17 cellular contexts compared by ENCODE assay signal in the genomic region with DNA sequence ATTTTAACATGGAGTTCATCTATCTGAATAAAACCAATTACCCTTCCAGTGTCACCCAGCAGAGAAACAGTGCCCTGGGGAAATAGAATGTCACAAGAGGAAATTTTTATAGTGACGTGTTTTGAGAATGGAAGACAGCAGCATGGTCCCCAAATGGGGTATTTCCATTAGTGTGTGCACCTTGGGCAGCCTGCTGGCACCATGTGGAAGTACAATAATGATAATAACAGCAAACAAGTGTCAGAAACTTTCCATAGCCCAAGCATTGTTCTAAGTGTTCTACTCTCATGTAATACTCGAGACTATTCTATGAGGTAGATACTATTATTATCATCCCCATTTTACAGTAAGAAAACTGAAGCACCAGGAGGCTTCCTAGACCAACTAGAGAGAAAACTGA. TPM values are rescaled to one million over a fixed set of nuclear protein-coding genes. Genes with fewer than 3 reads are reported as not detected.
DNase-seq lines count a peak whose midpoint lies in the region; ATAC-seq and TF ChIP-seq lines count a peak whose summit lies in the region.
"Had no signal": no experiment of that assay in that cellular context is flagged by ENCODE, and none has a peak within 500 bp of the region (broad histone marks: within the 10 kb centered on the region; RNA-seq: fewer than 3 reads in every experiment).

No MANE protein-coding gene starts in this region.

- H3K4me3 Mint-ChIP-seq in nephron, result peak overlapping the region in 1 of 3 experiments; percentile 79
- no peak overlapping the region for H3K4me3 Mint-ChIP-seq in stimulated activated effector memory CD8-positive, alpha-beta T cell treated with anti-CD3 and anti-CD28 coated beads, Interleukin-12 subunit alpha, Interleukin-12 subunit beta, amount 100 ng/mL, for 72 hours
- H3K4me3 Mint-ChIP-seq: effector memory CD8-positive, alpha-beta T cell had no signal

- H3K9me3 Mint-ChIP-seq in nephron, result no peaks in the 10 kb centered on the region
- H3K9me3 Mint-ChIP-seq in stimulated activated effector memory CD8-positive, alpha-beta T cell treated with anti-CD3 and anti-CD28 coated beads, Interleukin-12 subunit alpha, Interleukin-12 subunit beta, amount 100 ng/mL, for 72 hours, result peaks cover 4% of the 10 kb centered on the region

- POLR2A ChIA-PET in BJ (lab: Charles Lee), result no interaction called here

- no peaks in the 10 kb centered on the region; the same call in 1 of the 2 replicates for H3F3A ChIP-seq in GM23248 (ENCODE audit: insufficient read depth)

- H3K36me3 ChIP-seq in BJ (ENCODE audit: control insufficient read depth, insufficient read depth, low read length) (no peaks in the 10 kb centered on the region), GM23248 (ENCODE audit: low read depth) (no peaks in the 10 kb centered on the region), brain microvascular endothelial cell (replicated peaks) (no peaks in the 10 kb centered on the region)
- H3K36me3 ChIP-seq: breast epithelium, WERI-Rb-1 had no signal

- H3K4me2 ChIP-seq in GM23248 (ENCODE audit: unreplicated experiment), result peak overlapping the region; percentile 78

- H3K9me3 ChIP-seq in GM23248 (ENCODE audit: low read depth), result no peaks in the 10 kb centered on the region
- H3K9me3 ChIP-seq: breast epithelium, mucosa of descending colon, testis had no signal

- CTCF ChIA-PET in BJ (lab: Yijun Ruan, JAX), result interaction anchor here (0.7 to 1.9 kb wide), 3 partner anchors 9 to 336 kb away, joined by 3 to 7 read pairs (median 4); no protein-coding TSS in a partner anchor

- peak; percentile 36; the same call in 1 of the 2 replicates for TF ChIP-seq CTCF in BJ (IDR thresholded peaks at IDR 0.05; ENCODE audit: insufficient read depth, low read depth, low read length)
- peak; percentile 46 for TF ChIP-seq CTCF in brain microvascular endothelial cell (IDR thresholded peaks at IDR 0.05; ENCODE audit: low read depth, low read length, missing control alignments)
- TF ChIP-seq CTCF in nephron (IDR thresholded peaks at IDR 0.05; ENCODE audit: unreplicated experiment in 3 of 3), result peak in 2 of 3 experiments; percentile 8 to 29

- H3K4me3 ChIP-seq in BJ (ENCODE audit: low read depth, low read length) (no peak overlapping the region; the same call in 1 of the 2 replicates), GM23248 (peak overlapping the region; percentile 83), brain microvascular endothelial cell (ENCODE audit: low read depth, low read length) (no peak overlapping the region)
- H3K4me3 ChIP-seq: mucosa of descending colon, testis had no signal

- H3K27ac ChIP-seq in GM23248 (no peak overlapping the region), brain microvascular endothelial cell (no peak overlapping the region)
- H3K27ac ChIP-seq: testis, WERI-Rb-1 had no signal

- H2AFZ ChIP-seq in GM23248, result no peak overlapping the region

- H3K79me2 ChIP-seq in GM23248 (ENCODE audit: insufficient read depth), result peaks cover 53% of the 10 kb centered on the region

- H3K36me3 Mint-ChIP-seq in nephron (ENCODE audit: low read depth), result no peaks in the 10 kb centered on the region
- no peaks in the 10 kb centered on the region for H3K36me3 Mint-ChIP-seq in stimulated activated effector memory CD8-positive, alpha-beta T cell treated with anti-CD3 and anti-CD28 coated beads, Interleukin-12 subunit alpha, Interleukin-12 subunit beta, amount 100 ng/mL, for 72 hours

- WGBS in GM23248 (ENCODE audit: low coverage in 1 of 2, low lambda C conversion rate in 2 of 2, missing lambda C conversion rate in 2 of 2), 2 experiments, result 9 to 17% methylated on average over 2 of the region's 2 CpGs

- H3K27me3 ChIP-seq in BJ (ENCODE audit: control insufficient read depth, insufficient read depth, low read length) (no peaks in the 10 kb centered on the region), GM23248 (replicated peaks; ENCODE audit: insufficient read depth) (no peaks in the 10 kb centered on the region), brain microvascular endothelial cell (replicated peaks) (peaks cover 4% of the 10 kb centered on the region)
- H3K27me3 ChIP-seq: testis had no signal

- DNase-seq in BJ (ENCODE audit: low read depth) (no peak), GM23248 (no peak), brain microvascular endothelial cell (no peak), AG08395 (ENCODE audit: low spot score) (no peak)
- DNase-seq in stimulated activated CD4-positive, alpha-beta T cell treated with anti-CD3 and anti-CD28 coated beads, Interleukin-12 subunit alpha, Interleukin-12 subunit beta, amount 100 ng/mL, for 4 hours, result no peak
- DNase-seq in stimulated activated effector memory CD8-positive, alpha-beta T cell treated with anti-CD3 and anti-CD28 coated beads, Interleukin-12 subunit alpha, Interleukin-12 subunit beta, amount 100 ng/mL, for 72 hours (ENCODE audit: low spot score in 2 of 2), result no peak
- DNase-seq: activated naive CD4-positive, alpha-beta T cell treated with Interleukin-2 at 50 U/mL for 16 hours; effector memory CD8-positive, alpha-beta T cell; mucosa of descending colon; MV-4-11; posterior cingulate gyrus; testis; WERI-Rb-1 had no signal

- H3K9me2 ChIP-seq in GM23248 (ENCODE audit: insufficient read depth), result no peaks in the 10 kb centered on the region

- no peak for ATAC-seq in stimulated activated effector memory CD8-positive, alpha-beta T cell treated with anti-CD3 and anti-CD28 coated beads, Interleukin-12 subunit alpha, Interleukin-12 subunit beta, amount 100 ng/mL, for 72 hours
- ATAC-seq in GM18502 (IDR thresholded peaks at IDR 0.05; ENCODE audit: poor library complexity, unreplicated experiment), result no peak
- ATAC-seq: effector memory CD8-positive, alpha-beta T cell; mucosa of descending colon had no signal

- H3K9ac ChIP-seq in GM23248, result no peak overlapping the region

- no peaks in the 10 kb centered on the region for H4K20me1 ChIP-seq in GM23248 (ENCODE audit: insufficient read depth)

- in situ Hi-C loops in GM23248 (cut with MboI), result no loop called here
- in situ Hi-C loops in brain microvascular endothelial cell (cut with HindIII; ENCODE audit: low pct_ligation_motif_present, low sequenced_read_pairs), result no loop called here

- peaks cover 79% of the 10 kb centered on the region for H3K27me3 Mint-ChIP-seq in nephron (ENCODE audit: low read depth)

- peaks cover 13% of the 10 kb centered on the region for H3K4me1 Mint-ChIP-seq in nephron
- H3K4me1 Mint-ChIP-seq in stimulated activated effector memory CD8-positive, alpha-beta T cell treated with anti-CD3 and anti-CD28 coated beads, Interleukin-12 subunit alpha, Interleukin-12 subunit beta, amount 100 ng/mL, for 72 hours, result no peaks in the 10 kb centered on the region

- H3K27ac Mint-ChIP-seq in nephron, result no peak overlapping the region
- H3K27ac Mint-ChIP-seq in stimulated activated effector memory CD8-positive, alpha-beta T cell treated with anti-CD3 and anti-CD28 coated beads, Interleukin-12 subunit alpha, Interleukin-12 subunit beta, amount 100 ng/mL, for 72 hours, result no peak overlapping the region
- H3K27ac Mint-ChIP-seq: effector memory CD8-positive, alpha-beta T cell had no signal

- peaks cover 17% of the 10 kb centered on the region for H3K4me1 ChIP-seq in GM23248 (ENCODE audit: insufficient read depth)
- H3K4me1 ChIP-seq: breast epithelium, testis had no signal

RNA-seq across cellular contexts. Expression of a gene that starts 2.2 kb away (rescaled TPM):
- polyA plus RNA-seq in BJ (2011; rRNA removed), result 19.6 and 32.4 TPM in 2 replicates
- polyA minus RNA-seq in BJ (2011; rRNA and poly(A)+ RNA removed), result 88.5 and 119 TPM in 2 replicates
- 33.8 and 43.1 TPM in 2 replicates for total RNA-seq in GM23248 (2014; rRNA removed; shearing (Covaris generic))
- polyA plus RNA-seq in GM23248 (2016; fragmentation: Nextera tagmentation; extraction: Ambion mirVana), result 20.1 and 23.5 TPM in 2 replicates
- total RNA-seq: G401 had no signal
